Comparison of ENCODE assay signal across 8 cellular contexts in the genomic region with DNA sequence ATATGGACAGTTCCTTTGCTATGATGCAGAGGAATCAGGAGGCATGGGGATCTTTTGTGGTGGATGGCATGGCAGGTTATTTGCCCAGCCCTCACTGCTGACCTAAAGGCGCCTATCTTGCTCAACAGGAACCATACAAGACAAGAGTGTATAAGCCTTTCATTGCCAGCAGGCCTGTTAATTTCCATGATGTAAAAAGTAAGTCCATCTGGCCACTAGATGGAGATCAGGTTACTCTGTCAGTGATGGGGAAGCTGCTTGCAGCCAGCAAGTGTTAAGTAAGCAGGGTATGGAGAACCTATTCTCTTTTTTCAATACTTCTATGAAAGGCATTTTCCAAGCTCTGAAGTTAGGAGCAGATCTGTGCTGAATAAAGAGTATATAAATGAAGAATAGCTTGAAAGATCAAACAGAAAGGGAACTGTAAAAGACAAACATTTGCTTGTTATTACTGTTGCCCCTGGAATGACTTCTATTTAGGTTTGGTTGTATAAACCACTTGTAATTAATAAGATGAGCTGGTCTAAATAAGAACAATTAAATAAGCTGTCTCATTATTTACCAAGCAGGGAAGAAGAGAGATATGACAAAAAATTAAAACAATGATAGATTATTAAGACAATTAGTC.
A peak's percentile ranks its signal among the peaks of the same experiment; 100 is the strongest.
DNase-seq lines count a peak whose midpoint lies in the region; ATAC-seq, FAIRE-seq and TF ChIP-seq lines count a peak whose summit lies in the region.

No MANE protein-coding gene starts in this region.

- H3K4me3 ChIP-seq in pancreas = no peak overlapping the region

- intact Hi-C loops in Right ventricle myocardium inferior (cut with DNase I) (loop anchor here (1.0 to 10.0 kb wide), 2 partner anchors 377 to 442 kb away; partner anchors contain the start of gene DGKH), pancreas (cut with DNase I) (loop anchor here in 1 of 3 donors (10.0 kb wide), 1 partner anchor 437 kb away; no protein-coding TSS in a partner anchor)

- H3K4me3 Mint-ChIP-seq in activated naive CD8-positive, alpha-beta T cell treated with anti-CD3 and anti-CD28 coated beads, Interleukin-2, amount 10 ng/mL, durations not matched to agents 7 days and 5 days = no peak overlapping the region

- POLR2A ChIA-PET in activated naive CD8-positive, alpha-beta T cell treated with anti-CD3 and anti-CD28 coated beads, Interleukin-2, amount 10 ng/mL, durations not matched to agents 7 days and 5 days (lab: Charles Lee) = no interaction called here

- FAIRE-seq in pancreas (lab: Jason Lieb, UNC) = peak; percentile 90

- peak; percentile 45 to 80 (median 62) for TF ChIP-seq CTCF in pancreas (IDR thresholded peaks at IDR 0.05)

- H3K27ac Mint-ChIP-seq in activated naive CD8-positive, alpha-beta T cell treated with anti-CD3 and anti-CD28 coated beads, Interleukin-2, amount 10 ng/mL, durations not matched to agents 7 days and 5 days = no peak overlapping the region

- WGBS in pancreas, 2 donors = 7 to 10% methylated on average over 1 of the region's 1 CpG

- no peaks in the 10 kb centered on the region for H3K36me3 Mint-ChIP-seq in activated naive CD8-positive, alpha-beta T cell treated with anti-CD3 and anti-CD28 coated beads, Interleukin-2, amount 10 ng/mL, durations not matched to agents 7 days and 5 days

- H3K9me3 Mint-ChIP-seq in activated naive CD8-positive, alpha-beta T cell treated with anti-CD3 and anti-CD28 coated beads, Interleukin-2, amount 10 ng/mL, durations not matched to agents 7 days and 5 days = no peaks in the 10 kb centered on the region

- peaks cover 0 to 10% (median 4%) of the 10 kb centered on the region in 3 donors for H3K4me1 ChIP-seq in pancreas

- H3K9me3 ChIP-seq in pancreas = no peaks in the 10 kb centered on the region

- peak; percentile 83 for ATAC-seq in GM21367 (IDR thresholded peaks at IDR 0.05; ENCODE audit: unreplicated experiment)
- peak; percentile 77 for ATAC-seq in activated naive CD8-positive, alpha-beta T cell treated with anti-CD3 and anti-CD28 coated beads, Interleukin-2, amount 10 ng/mL, durations not matched to agents 7 days and 5 days (ENCODE audit: low read depth)
- ATAC-seq in Right ventricle myocardium inferior = peak; percentile 92
- peak; percentile 96 to 100 (median 100) for ATAC-seq in pancreas
- ATAC-seq in GM19328 (IDR thresholded peaks at IDR 0.05; ENCODE audit: unreplicated experiment) = no peak

- no peaks in the 10 kb centered on the region for H3K27me3 Mint-ChIP-seq in activated naive CD8-positive, alpha-beta T cell treated with anti-CD3 and anti-CD28 coated beads, Interleukin-2, amount 10 ng/mL, durations not matched to agents 7 days and 5 days

- H3K4me1 Mint-ChIP-seq in activated naive CD8-positive, alpha-beta T cell treated with anti-CD3 and anti-CD28 coated beads, Interleukin-2, amount 10 ng/mL, durations not matched to agents 7 days and 5 days = no peaks in the 10 kb centered on the region

- no peaks in the 10 kb centered on the region for H3K36me3 ChIP-seq in pancreas

- no peak overlapping the region for H3K27ac ChIP-seq in pancreas

- DNase-seq in EL (peak; percentile 84), HT-29 (ENCODE audit: low spot score) (peak; percentile 93), NCI-H82 (lab: John Stamatoyannopoulos, UW) (peak; percentile 93), Right ventricle myocardium inferior (ENCODE audit: missing footprints) (no peak), pancreas (peak in 3 of 6 donors; percentile 53 to 58 (median 58))
- DNase-seq in activated naive CD8-positive, alpha-beta T cell treated with anti-CD3 and anti-CD28 coated beads, Interleukin-2, amount 10 ng/mL, durations not matched to agents 7 days and 5 days = no peak

- H3K27me3 ChIP-seq in pancreas = no peaks in the 10 kb centered on the region

Comparison
In these comparisons a context has a peak if more than half of its experiments do, and no peak if none do; other contexts are left out.
1. DNase-seq: peak in EL (single experiment), HT-29 (single experiment) and NCI-H82 (single experiment); none in activated naive CD8-positive, alpha-beta T cell treated with anti-CD3 and anti-CD28 coated beads, Interleukin-2, amount 10 ng/mL, durations not matched to agents 7 days and 5 days (single experiment) and Right ventricle myocardium inferior (single experiment).